In genomic region chr9:71647094-71647591, GRCh38 we compare ENCODE assay signal across 1 cellular context.
TF ChIP-seq lines count a peak whose summit lies in the region.

No MANE protein-coding gene starts in this region.

TF ChIP-seq in HEK293, 187 proteins besides CTCF, POLR2A, EP300 and RAD21 (continued from another document):
- TF ChIP-seq PRDM2 (tag by site-specific recombination; IDR thresholded peaks at IDR 0.05; ENCODE audit: borderline replicate concordance) (no peak), MZF1 (tag by site-specific recombination; IDR thresholded peaks at IDR 0.05; ENCODE audit: borderline replicate concordance) (peak; percentile 33; the same call in 1 of the 2 replicates), ZNF341 (tag by site-specific recombination; IDR thresholded peaks at IDR 0.05; ENCODE audit: low read depth) (no peak), ZNF514 (tag by site-specific recombination; IDR thresholded peaks at IDR 0.05) (no peak), ZBTB8A (tag by site-specific recombination; IDR thresholded peaks at IDR 0.05) (no peak), ZNF677 (tag by site-specific recombination; IDR thresholded peaks at IDR 0.05) (no peak), ZNF221 (tag by site-specific recombination; IDR thresholded peaks at IDR 0.05; ENCODE audit: borderline replicate concordance) (no peak), AEBP2 (tag by site-specific recombination; IDR thresholded peaks at IDR 0.05; ENCODE audit: borderline replicate concordance) (no peak), ZBTB17 (tag by site-specific recombination; IDR thresholded peaks at IDR 0.05) (peak; percentile 21; the same call in 1 of the 2 replicates)
- TF ChIP-seq, protein P1, sequence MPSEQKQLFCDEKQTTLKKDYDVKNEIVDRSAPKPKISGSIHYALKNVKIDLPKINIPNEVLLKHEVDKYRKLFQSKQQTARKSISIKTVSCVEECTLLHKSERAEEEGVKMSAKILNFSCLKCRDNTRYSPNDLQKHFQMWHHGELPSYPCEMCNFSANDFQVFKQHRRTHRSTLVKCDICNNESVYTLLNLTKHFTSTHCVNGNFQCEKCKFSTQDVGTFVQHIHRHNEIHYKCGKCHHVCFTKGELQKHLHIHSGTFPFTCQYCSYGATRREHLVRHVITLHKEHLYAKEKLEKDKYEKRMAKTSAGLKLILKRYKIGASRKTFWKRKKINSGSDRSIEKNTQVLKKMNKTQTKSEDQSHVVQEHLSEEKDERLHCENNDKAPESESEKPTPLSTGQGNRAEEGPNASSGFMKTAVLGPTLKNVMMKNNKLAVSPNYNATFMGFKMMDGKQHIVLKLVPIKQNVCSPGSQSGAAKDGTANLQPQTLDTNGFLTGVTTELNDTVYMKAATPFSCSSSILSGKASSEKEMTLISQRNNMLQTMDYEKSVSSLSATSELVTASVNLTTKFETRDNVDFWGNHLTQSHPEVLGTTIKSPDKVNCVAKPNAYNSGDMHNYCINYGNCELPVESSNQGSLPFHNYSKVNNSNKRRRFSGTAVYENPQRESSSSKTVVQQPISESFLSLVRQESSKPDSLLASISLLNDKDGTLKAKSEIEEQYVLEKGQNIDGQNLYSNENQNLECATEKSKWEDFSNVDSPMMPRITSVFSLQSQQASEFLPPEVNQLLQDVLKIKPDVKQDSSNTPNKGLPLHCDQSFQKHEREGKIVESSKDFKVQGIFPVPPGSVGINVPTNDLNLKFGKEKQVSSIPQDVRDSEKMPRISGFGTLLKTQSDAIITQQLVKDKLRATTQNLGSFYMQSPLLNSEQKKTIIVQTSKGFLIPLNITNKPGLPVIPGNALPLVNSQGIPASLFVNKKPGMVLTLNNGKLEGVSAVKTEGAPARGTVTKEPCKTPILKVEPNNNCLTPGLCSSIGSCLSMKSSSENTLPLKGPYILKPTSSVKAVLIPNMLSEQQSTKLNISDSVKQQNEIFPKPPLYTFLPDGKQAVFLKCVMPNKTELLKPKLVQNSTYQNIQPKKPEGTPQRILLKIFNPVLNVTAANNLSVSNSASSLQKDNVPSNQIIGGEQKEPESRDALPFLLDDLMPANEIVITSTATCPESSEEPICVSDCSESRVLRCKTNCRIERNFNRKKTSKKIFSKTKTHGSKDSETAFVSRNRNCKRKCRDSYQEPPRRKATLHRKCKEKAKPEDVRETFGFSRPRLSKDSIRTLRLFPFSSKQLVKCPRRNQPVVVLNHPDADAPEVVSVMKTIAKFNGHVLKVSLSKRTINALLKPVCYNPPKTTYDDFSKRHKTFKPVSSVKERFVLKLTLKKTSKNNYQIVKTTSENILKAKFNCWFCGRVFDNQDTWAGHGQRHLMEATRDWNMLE (tag by site-specific recombination; conservative IDR thresholded peaks at IDR 0.05; ENCODE audit: low read depth): 0 out of 2 replicates have a peak, but pooled peaks have one; percentile 21
